Comparison of ENCODE assay signal across 8 cellular contexts in the genomic region with DNA sequence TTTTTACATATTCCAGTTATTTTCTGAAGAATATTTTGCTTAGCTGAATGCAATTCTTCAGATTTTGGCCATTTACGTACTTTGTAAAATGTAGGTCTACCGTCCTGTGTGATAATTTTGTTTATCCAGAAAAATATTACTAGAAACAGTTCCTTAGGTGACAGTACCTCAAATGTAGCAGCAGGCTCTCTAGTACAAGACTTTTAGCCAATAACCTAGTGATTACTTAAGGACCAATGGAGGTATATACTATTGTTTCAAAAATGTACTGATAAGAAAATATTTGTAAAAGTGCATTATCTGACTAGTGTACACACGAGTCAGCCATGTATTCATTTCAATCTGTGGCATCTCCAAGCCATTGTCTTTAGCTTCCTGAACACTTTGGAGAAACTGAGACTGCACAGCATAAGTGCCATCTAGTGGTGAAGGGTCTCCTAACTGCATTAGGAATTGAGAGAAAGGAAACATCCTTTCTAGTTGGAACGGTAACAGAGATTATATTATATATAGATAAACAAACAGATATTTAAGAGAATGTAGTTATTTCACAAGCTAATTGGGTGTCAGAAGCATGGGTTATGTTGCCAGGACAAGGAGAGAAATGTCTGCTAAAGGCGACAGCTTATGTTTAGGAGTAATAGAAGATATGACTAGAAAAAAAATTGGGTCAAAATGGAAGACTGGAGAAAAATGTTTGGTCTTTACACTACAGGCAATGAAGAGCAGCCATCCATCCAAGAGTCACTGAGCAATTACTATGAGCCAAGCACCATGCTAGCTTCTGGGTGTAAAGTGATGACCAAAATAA. TPM values are rescaled to one million over a fixed set of nuclear protein-coding genes. Genes with fewer than 3 reads are reported as not detected.
A peak's percentile ranks its signal among the peaks of the same experiment; 100 is the strongest.
DNase-seq lines count a peak whose midpoint lies in the region; TF ChIP-seq lines count a peak whose summit lies in the region.

No MANE protein-coding gene starts in this region.

- H3K27me3 ChIP-seq in HAP-1 (ENCODE audit: low read depth) (no peaks in the 10 kb centered on the region), tibial nerve (no peaks in the 10 kb centered on the region)

- in situ Hi-C loops in HAP-1 (cut with MboI; ENCODE audit: low sequenced_read_pairs), result no loop called here

- no peak for TF ChIP-seq POLR2A in NB4 (IDR thresholded peaks at IDR 0.05; ENCODE audit: extremely low read depth, insufficient read length)
- TF ChIP-seq POLR2A in tibial nerve (IDR thresholded peaks at IDR 0.05), result no peak

- DNase-seq in stimulated activated CD4-positive, alpha-beta T cell treated with anti-CD3 and anti-CD28 coated beads, Interleukin-15, amount 100 ng/mL, for 24 hours, result peak; percentile 49
- DNase-seq in stimulated activated CD4-positive, alpha-beta T cell treated with anti-CD3 and anti-CD28 coated beads, Interleukin-12 subunit alpha, Interleukin-12 subunit beta, amount 100 ng/mL, for 4 hours, result no peak
- peak; percentile 55 to 79 for DNase-seq in HAP-1 (ENCODE audit: low spot score in 2 of 2)
- DNase-seq in NB4 (ENCODE audit: low read depth), result peak; percentile 79
- DNase-seq in T-helper 22 cell (ENCODE audit: low read depth), result peak; percentile 11
- DNase-seq in coronary artery (ENCODE audit: low spot score), result no peak
- peak; percentile 81 to 90 for DNase-seq in lung microvascular endothelial cell (ENCODE audit: low read depth in 2 of 2)
- DNase-seq in tibial nerve (ENCODE audit: low spot score in 2 of 2), result peak in 1 of 2 donors; percentile 75

- WGBS in tibial nerve, 2 donors, result 37 to 39% methylated on average over 5 of the region's 5 CpGs

- H3K9me3 ChIP-seq in HAP-1 (no peaks in the 10 kb centered on the region), tibial nerve (no peaks in the 10 kb centered on the region)

- H3K36me3 ChIP-seq in HAP-1 (replicated peaks), result no peaks in the 10 kb centered on the region
- no peaks in the 10 kb centered on the region for H3K36me3 ChIP-seq in tibial nerve

- H3K27ac ChIP-seq in coronary artery (no peak overlapping the region), tibial nerve (no peak overlapping the region)

- H3K4me1 ChIP-seq in HAP-1 (peaks cover 20% of the 10 kb centered on the region), tibial nerve (peaks cover 0 to 29% (median 11%) of the 10 kb centered on the region in 4 donors)

- peak; percentile 90 for TF ChIP-seq CTCF in NB4 (IDR thresholded peaks at IDR 0.05; ENCODE audit: low read depth, low read length)
- TF ChIP-seq CTCF in coronary artery (IDR thresholded peaks at IDR 0.05), result peak; percentile 82
- peak; percentile 75 to 88 (median 82) for TF ChIP-seq CTCF in tibial nerve (IDR thresholded peaks at IDR 0.05)

- peak in 1 of 2 donors; percentile 32 for TF ChIP-seq EP300 in tibial nerve (IDR thresholded peaks at IDR 0.05)

- H3K4me3 ChIP-seq in HAP-1, result no peak overlapping the region
- no peak overlapping the region for H3K4me3 ChIP-seq in NB4 (ENCODE audit: low read depth, low read length)
- no peak overlapping the region for H3K4me3 ChIP-seq in coronary artery
- no peak overlapping the region for H3K4me3 ChIP-seq in tibial nerve

RNA-seq across cellular contexts. Expression of a gene that starts 23.7 kb away (rescaled TPM):
- total RNA-seq in lung microvascular endothelial cell, result under 0.01 TPM in 2 replicates
- under 1 TPM in 1 of 4 donors, not detected in 3; 0.30 TPM for total RNA-seq in tibial nerve

Comparison
In these comparisons a context has a peak if more than half of its experiments do, and no peak if none do; other contexts are left out.
1. DNase-seq: peak in stimulated activated CD4-positive, alpha-beta T cell treated with anti-CD3 and anti-CD28 coated beads, Interleukin-15, amount 100 ng/mL, for 24 hours (single experiment), HAP-1 (2 of 2), NB4 (single experiment), T-helper 22 cell (single experiment) and lung microvascular endothelial cell (2 of 2); none in stimulated activated CD4-positive, alpha-beta T cell treated with anti-CD3 and anti-CD28 coated beads, Interleukin-12 subunit alpha, Interleukin-12 subunit beta, amount 100 ng/mL, for 4 hours (single experiment) and coronary artery (single experiment).
2. Peak in every context shown above with its lines, with median percentiles within 50 percentile points of each other: CTCF ChIP-seq.